In genomic region chr20:43917380-43917779, GRCh38 we compare ENCODE assay signal across 18 cellular contexts. TPM values are rescaled to one million over a fixed set of nuclear protein-coding genes. Genes with fewer than 3 reads are reported as not detected.
DNase-seq lines count a peak whose midpoint lies in the region; ATAC-seq and TF ChIP-seq lines count a peak whose summit lies in the region.
"Had no signal": no experiment of that assay in that cellular context is flagged by ENCODE, and none has a peak within 500 bp of the region (broad histone marks: within the 10 kb centered on the region; RNA-seq: fewer than 3 reads in every experiment).

No MANE protein-coding gene starts in this region.

- TF ChIP-seq EP300 in gastroesophageal sphincter (IDR thresholded peaks at IDR 0.05), result no peak

- H4K20me1 ChIP-seq in GM23338 (replicated peaks; ENCODE audit: insufficient read depth), result no peaks in the 10 kb centered on the region

- H3K9ac ChIP-seq in SK-N-MC (ENCODE audit: insufficient read length), result no peak overlapping the region

- H2AFZ ChIP-seq in GM23338, result no peak overlapping the region

- H3K27me3 ChIP-seq in gastroesophageal sphincter (peaks cover 34% of the 10 kb centered on the region), GM23338 (ENCODE audit: insufficient read depth) (peaks cover 50% of the 10 kb centered on the region)

- H3K9me2 ChIP-seq in GM23338 (ENCODE audit: insufficient read depth), result no peaks in the 10 kb centered on the region

- intact Hi-C loops in CD14-positive monocyte (cut with micrococcal nuclease), result no loop called here

- ATAC-seq in gastroesophageal sphincter (no peak), GM23338 (no peak), HG02938 (IDR thresholded peaks at IDR 0.05; ENCODE audit: unreplicated experiment) (no peak)
- ATAC-seq: CD8-positive, alpha-beta T cell; left lobe of liver had no signal

- 87% methylated on average over 9 of the region's 9 CpGs; no CpG with 5 or more reads in 1 of the 2 donors for WGBS in gastroesophageal sphincter (ENCODE audit: low coverage in 1 of 2), 2 donors

- H3K27me3 Mint-ChIP-seq in CD14-positive monocyte (ENCODE audit: low read depth in 3 of 3) (peaks cover 82 to 91% (median 90%) of the 10 kb centered on the region in 3 donors), HFFc6 (ENCODE audit: insufficient read depth) (no peaks in the 10 kb centered on the region), GM23338 (ENCODE audit: insufficient read depth, low read depth, poor library complexity) (peaks cover 31% of the 10 kb centered on the region)

- H3K4me3 Mint-ChIP-seq in CD14-positive monocyte (peak overlapping the region in 1 of 2 donors; percentile 52), HFFc6 (peak overlapping the region; percentile 96), GM23338 (no peak overlapping the region)

- no peak for TF ChIP-seq POLR2A in gastroesophageal sphincter (IDR thresholded peaks at IDR 0.05)

- H3K27ac Mint-ChIP-seq in CD14-positive monocyte (no peak overlapping the region), HFFc6 (peak overlapping the region; percentile 93; the same call in 1 of the 2 replicates), GM23338 (no peak overlapping the region)
- H3K27ac Mint-ChIP-seq: CD8-positive, alpha-beta T cell had no signal

- H3K4me1 ChIP-seq in gastroesophageal sphincter, result peaks cover 0 to 70% (median 0%) of the 10 kb centered on the region in 3 donors
- no peaks in the 10 kb centered on the region for H3K4me1 ChIP-seq in GM23338 (ENCODE audit: insufficient read depth)

- H3K79me2 ChIP-seq in GM23338 (replicated peaks; ENCODE audit: insufficient read depth), result no peaks in the 10 kb centered on the region

- peaks cover 4 to 16% of the 10 kb centered on the region in 2 donors for H3K36me3 Mint-ChIP-seq in CD14-positive monocyte
- peaks cover 15% of the 10 kb centered on the region for H3K36me3 Mint-ChIP-seq in HFFc6 (ENCODE audit: low read depth)
- no peaks in the 10 kb centered on the region for H3K36me3 Mint-ChIP-seq in GM23338 (ENCODE audit: low read depth)
- H3K36me3 Mint-ChIP-seq: CD8-positive, alpha-beta T cell had no signal

- H3K36me3 ChIP-seq in SK-N-MC (ENCODE audit: insufficient read depth, low read length) (no peaks in the 10 kb centered on the region; the same call in 1 of the 2 replicates), gastroesophageal sphincter (no peaks in the 10 kb centered on the region), GM23338 (ENCODE audit: insufficient read depth) (no peaks in the 10 kb centered on the region)
- H3K36me3 ChIP-seq: suprapubic skin had no signal

- H3K4me1 Mint-ChIP-seq in CD14-positive monocyte, result peaks cover 22% of the 10 kb centered on the region
- H3K4me1 Mint-ChIP-seq in HFFc6 (ENCODE audit: low read depth), result peaks cover 70% of the 10 kb centered on the region
- peaks cover 16% of the 10 kb centered on the region; the same call in 2 of the 3 replicates for H3K4me1 Mint-ChIP-seq in GM23338

- no peaks in the 10 kb centered on the region for H3F3A ChIP-seq in GM23338 (replicated peaks; ENCODE audit: low read depth)

- H3K9me3 Mint-ChIP-seq in CD14-positive monocyte (peaks cover 6 to 41% (median 26%) of the 10 kb centered on the region in 7 donors), HFFc6 (peaks cover 7% of the 10 kb centered on the region; the same call in 1 of the 2 replicates), GM23338 (peaks cover 6% of the 10 kb centered on the region)

- no peaks in the 10 kb centered on the region for H3K9me3 ChIP-seq in SK-N-MC (ENCODE audit: low read depth, low read length)
- H3K9me3 ChIP-seq in gastroesophageal sphincter, result peaks cover 0 to 17% (median 0%) of the 10 kb centered on the region in 3 donors
- H3K9me3 ChIP-seq: suprapubic skin had no signal

- TF ChIP-seq CTCF in CD14-positive monocyte (IDR thresholded peaks at IDR 0.05) (no peak), HFFc6 (IDR thresholded peaks at IDR 0.05) (no peak), gastroesophageal sphincter (IDR thresholded peaks at IDR 0.05) (no peak), GM23338 (conservative IDR thresholded peaks at IDR 0.05; ENCODE audit: low read depth in 2 of 2) (no peak)

- no peak overlapping the region for H3K4me2 ChIP-seq in GM23338

- peak; percentile 3 for DNase-seq in CD14-positive monocyte (ENCODE audit: low spot score)
- DNase-seq in HFFc6, result no peak
- no peak for DNase-seq in SK-N-MC (ENCODE audit: low read depth, low spot score)
- DNase-seq in hypothalamus (lab: John Stamatoyannopoulos, UW), result no peak
- no peak for DNase-seq in GM23338 (ENCODE audit: low spot score)
- no peak for DNase-seq in DMS153 treated with DMSO at 0.1 percent for 48 hours (lab: John Stamatoyannopoulos, UW; ENCODE audit: unreplicated experiment)
- DNase-seq: activated effector memory CD4-positive, alpha-beta T cell treated with Interleukin-2 at 50 U/mL for 16 hours; CD8-positive, alpha-beta T cell; DND-41; dorsolateral prefrontal cortex; GOT3; NCI-H1694; NCI-H345; stimulated activated CD4-positive, alpha-beta T cell treated with anti-CD3 and anti-CD28 coated beads, Interleukin-12 subunit alpha, Interleukin-12 subunit beta, amount 100 ng/mL, for 4 hours had no signal

- H3K4me3 ChIP-seq in SK-N-MC (peak overlapping the region; percentile 86), gastroesophageal sphincter (peak overlapping the region in 1 of 2 donors; percentile 75), GM23338 (no peak overlapping the region)

- no peak overlapping the region for H3K27ac ChIP-seq in SK-N-MC
- peak overlapping the region in 3 of 4 donors; percentile 68 to 83 (median 81) for H3K27ac ChIP-seq in gastroesophageal sphincter
- no peak overlapping the region for H3K27ac ChIP-seq in GM23338 (ENCODE audit: low read depth)
- H3K27ac ChIP-seq: dorsolateral prefrontal cortex, suprapubic skin had no signal

TF ChIP-seq in GM23338, 12 proteins besides CTCF, POLR2A, EP300 and RAD21 (continues in another document):
- TF ChIP-seq ETS1 (IDR thresholded peaks at IDR 0.05) (no peak), EZH2 (IDR thresholded peaks at IDR 0.05; ENCODE audit: low read depth, unreplicated experiment) (no peak), STAT1 (IDR thresholded peaks at IDR 0.05; ENCODE audit: unreplicated experiment) (no peak), POLR2AphosphoS5 (IDR thresholded peaks at IDR 0.05; ENCODE audit: low read depth) (no peak), NANOG (IDR thresholded peaks at IDR 0.05; ENCODE audit: borderline replicate concordance) (no peak), ZNF114 (CRISPR knock-in tag; IDR thresholded peaks at IDR 0.05) (no peak), CREB1 (CRISPR knock-in tag; IDR thresholded peaks at IDR 0.05; ENCODE audit: low read depth) (no peak)

RNA-seq across cellular contexts. Expression of gene TOX2, which starts 2.7 kb away (rescaled TPM):
- polyA plus RNA-seq in CD14-positive monocyte (under 1 TPM; 0.39 to 0.47 TPM), GM23338 (2016; fragmentation: Nextera tagmentation; extraction: Ambion mirVana) (1.3 and 1.4 TPM in 2 replicates)
- total RNA-seq in HFFc6 (2021; fragmentation: NEBNext Ultra II Directional; extraction: Animal tissue kit (Norgen Biotek cat#: 25700)), result 10 to 100 TPM; 46.1 to 68.2 (median 60.2) TPM
- 10 to 100 TPM; 16.4 to 47.8 (median 40.3) TPM for total RNA-seq in gastroesophageal sphincter
- total RNA-seq in GM23338 (2014; rRNA removed; shearing (Covaris generic)), result 0.54 and 1.5 TPM in 2 replicates

Comparison
In these comparisons a context has a peak if more than half of its experiments do, and no peak if none do; other contexts are left out.
1. H3K27ac ChIP-seq: peak in gastroesophageal sphincter (3 of 4); none in SK-N-MC (single experiment) and GM23338 (single experiment).